In genomic region chr6:49849121-49849907, GRCh38 we compare ENCODE assay signal across 9 cellular contexts. TPM values are rescaled to one million over a fixed set of nuclear protein-coding genes. Genes with fewer than 3 reads are reported as not detected.
DNase-seq lines count a peak whose midpoint lies in the region; ATAC-seq and TF ChIP-seq lines count a peak whose summit lies in the region.
"Had no signal": no experiment of that assay in that cellular context is flagged by ENCODE, and none has a peak within 500 bp of the region (broad histone marks: within the 10 kb centered on the region; RNA-seq: fewer than 3 reads in every experiment).

No MANE protein-coding gene starts in this region.

- no peaks in the 10 kb centered on the region for H3K9me3 ChIP-seq in HEK293 (ENCODE audit: control insufficient read depth, insufficient read depth, low read depth, low read length)

- DNase-seq in activated naive CD4-positive, alpha-beta T cell treated with anti-CD3 and anti-CD28 coated beads, Interleukin-2, amount 50 U/mL, for 72 hours (ENCODE audit: low spot score in 2 of 2), result no peak
- DNase-seq in activated naive CD4-positive, alpha-beta T cell treated with anti-CD3 and anti-CD28 coated beads for 36 hours, result no peak
- DNase-seq in RKO (ENCODE audit: low spot score), result peak; percentile 81
- peak; percentile 61 for DNase-seq in epithelial cell of esophagus (ENCODE audit: low read depth)
- peak; percentile 3 for DNase-seq in nephron progenitor cell
- no peak for DNase-seq in T1000 (lab: John Stamatoyannopoulos, UW)

- POLR2A ChIA-PET in HEK293 (lab: Yijun Ruan, JAX), result no interaction called here

- H3K4me3 Mint-ChIP-seq in activated naive CD4-positive, alpha-beta T cell treated with anti-CD3 and anti-CD28 coated beads for 36 hours, result no peak overlapping the region
- H3K4me3 Mint-ChIP-seq in nephron progenitor cell, result no peak overlapping the region
- H3K4me3 Mint-ChIP-seq: dendritic cell treated with granulocyte-macrophage colony-stimulating factor and Interleukin-4, amounts not matched to agents 40 ng/mL and 50 ng/mL, for 4 days had no signal

- H3K27ac ChIP-seq in HEK293 (ENCODE audit: extremely low read depth, low read depth, low read length), result no peak overlapping the region

- no peaks in the 10 kb centered on the region for H3K9me3 Mint-ChIP-seq in activated naive CD4-positive, alpha-beta T cell treated with anti-CD3 and anti-CD28 coated beads, Interleukin-2, amount 50 U/mL, for 72 hours
- H3K9me3 Mint-ChIP-seq in activated naive CD4-positive, alpha-beta T cell treated with anti-CD3 and anti-CD28 coated beads for 36 hours, result no peaks in the 10 kb centered on the region
- H3K9me3 Mint-ChIP-seq in nephron progenitor cell, result no peaks in the 10 kb centered on the region
- H3K9me3 Mint-ChIP-seq: dendritic cell treated with granulocyte-macrophage colony-stimulating factor and Interleukin-4, amounts not matched to agents 40 ng/mL and 50 ng/mL, for 4 days had no signal

- H3K36me3 ChIP-seq in HEK293 (ENCODE audit: control insufficient read depth in 2 of 2, insufficient read depth in 1 of 2, low read length in 2 of 2), result no peaks in the 10 kb centered on the region

- H3K36me3 Mint-ChIP-seq in activated naive CD4-positive, alpha-beta T cell treated with anti-CD3 and anti-CD28 coated beads, Interleukin-2, amount 50 U/mL, for 72 hours, result no peaks in the 10 kb centered on the region
- H3K36me3 Mint-ChIP-seq in activated naive CD4-positive, alpha-beta T cell treated with anti-CD3 and anti-CD28 coated beads for 36 hours (ENCODE audit: low read depth), result no peaks in the 10 kb centered on the region
- H3K36me3 Mint-ChIP-seq in nephron progenitor cell (ENCODE audit: low read depth), result no peaks in the 10 kb centered on the region

- TF ChIP-seq CTCF in HEK293 (tag by site-specific recombination; IDR thresholded peaks at IDR 0.05), result no peak
- TF ChIP-seq CTCF in LNCAP (IDR thresholded peaks at IDR 0.05), result peak; percentile 53; the same call in 1 of the 2 replicates
- TF ChIP-seq CTCF in epithelial cell of esophagus (IDR thresholded peaks at IDR 0.05; ENCODE audit: insufficient read depth, low read depth, low read length, missing control alignments), result peak; percentile 41
- TF ChIP-seq CTCF in nephron progenitor cell (IDR thresholded peaks at IDR 0.05), result peak; percentile 67

- no peaks in the 10 kb centered on the region for H3K4me1 Mint-ChIP-seq in activated naive CD4-positive, alpha-beta T cell treated with anti-CD3 and anti-CD28 coated beads for 36 hours (ENCODE audit: low read depth)
- no peaks in the 10 kb centered on the region for H3K4me1 Mint-ChIP-seq in nephron progenitor cell

- H3K27ac Mint-ChIP-seq in activated naive CD4-positive, alpha-beta T cell treated with anti-CD3 and anti-CD28 coated beads, Interleukin-2, amount 50 U/mL, for 72 hours, result no peak overlapping the region
- H3K27ac Mint-ChIP-seq in activated naive CD4-positive, alpha-beta T cell treated with anti-CD3 and anti-CD28 coated beads for 36 hours, result no peak overlapping the region
- H3K27ac Mint-ChIP-seq in nephron progenitor cell, result no peak overlapping the region
- H3K27ac Mint-ChIP-seq: dendritic cell treated with granulocyte-macrophage colony-stimulating factor and Interleukin-4, amounts not matched to agents 40 ng/mL and 50 ng/mL, for 4 days had no signal

- CTCF ChIA-PET in activated naive CD4-positive, alpha-beta T cell treated with anti-CD3 and anti-CD28 coated beads for 36 hours (lab: Charles Lee), result interaction anchor here (1.0 to 1.8 kb wide), 5 partner anchors 17 to 317 kb away, joined by 3 to 10 read pairs (median 3); no protein-coding TSS in a partner anchor
- CTCF ChIA-PET in HEK293 (lab: Yijun Ruan, JAX), result interaction anchor here (0.6 to 6.2 kb wide), 18 partner anchors 20 to 1823 kb away, joined by 3 to 66 read pairs (median 3); no protein-coding TSS in a partner anchor

- no peaks in the 10 kb centered on the region for H3K4me1 ChIP-seq in HEK293 (ENCODE audit: control insufficient read depth, insufficient read depth, low read length)

- peaks cover 2% of the 10 kb centered on the region for H3K27me3 Mint-ChIP-seq in activated naive CD4-positive, alpha-beta T cell treated with anti-CD3 and anti-CD28 coated beads for 36 hours (ENCODE audit: low read depth)
- peaks cover 4% of the 10 kb centered on the region for H3K27me3 Mint-ChIP-seq in nephron progenitor cell (ENCODE audit: low read depth, poor library complexity)
- H3K27me3 Mint-ChIP-seq: dendritic cell treated with granulocyte-macrophage colony-stimulating factor and Interleukin-4, amounts not matched to agents 40 ng/mL and 50 ng/mL, for 4 days had no signal

- intact Hi-C loops in activated naive CD4-positive, alpha-beta T cell treated with anti-CD3 and anti-CD28 coated beads for 36 hours (cut with micrococcal nuclease), result loop anchor here (1.0 to 5.0 kb wide), 4 partner anchors 226 to 387 kb away; partner anchors contain the start of genes CENPQ and MMUT

- peak; percentile 29 to 66 for ATAC-seq in activated naive CD4-positive, alpha-beta T cell treated with anti-CD3 and anti-CD28 coated beads, Interleukin-2, amount 50 U/mL, for 72 hours

- H3K4me3 ChIP-seq in HEK293 (ENCODE audit: low read depth, low read length) (no peak overlapping the region), epithelial cell of esophagus (ENCODE audit: low read length) (no peak overlapping the region)

TF ChIP-seq in HEK293, 187 proteins besides CTCF, POLR2A, EP300 and RAD21:
- TF ChIP-seq ZNF785 (tag by site-specific recombination; IDR thresholded peaks at IDR 0.05), result no peak
- TF ChIP-seq ZNF423 (tag by site-specific recombination; IDR thresholded peaks at IDR 0.05), result no peak
- peak; percentile 76 for TF ChIP-seq ZNF654 (tag by site-specific recombination; IDR thresholded peaks at IDR 0.05; ENCODE audit: low read depth)
- no peak for TF ChIP-seq ZNF24 (tag by site-specific recombination; IDR thresholded peaks at IDR 0.05)
- no peak for TF ChIP-seq ZNF488 (tag by site-specific recombination; IDR thresholded peaks at IDR 0.05)
- TF ChIP-seq PRDM1 (tag by site-specific recombination; IDR thresholded peaks at IDR 0.05), result no peak
- TF ChIP-seq ZNF660 (tag by site-specific recombination; IDR thresholded peaks at IDR 0.05), result peak; percentile 51; the same call in 1 of the 2 replicates

RNA-seq across cellular contexts. Expression of gene CRISP1, which starts 17.0 kb away (rescaled TPM):
- not detected for total RNA-seq in activated naive CD4-positive, alpha-beta T cell treated with anti-CD3 and anti-CD28 coated beads, Interleukin-2, amount 50 U/mL, for 72 hours
- total RNA-seq in activated naive CD4-positive, alpha-beta T cell treated with anti-CD3 and anti-CD28 coated beads for 36 hours, result not detected

Comparison
In these comparisons a context has a peak if more than half of its experiments do, and no peak if none do; other contexts are left out.
1. DNase-seq: peak in RKO (single experiment), epithelial cell of esophagus (single experiment) and nephron progenitor cell (single experiment); none in activated naive CD4-positive, alpha-beta T cell treated with anti-CD3 and anti-CD28 coated beads, Interleukin-2, amount 50 U/mL, for 72 hours (0 of 2), activated naive CD4-positive, alpha-beta T cell treated with anti-CD3 and anti-CD28 coated beads for 36 hours (single experiment) and T1000 (single experiment).